Comparison of ENCODE assay signal across 34 cellular contexts in genomic region chr14:56814468-56815074, GRCh38. TPM values are rescaled to one million over a fixed set of nuclear protein-coding genes. Genes with fewer than 3 reads are reported as not detected.
DNase-seq lines count a peak whose midpoint lies in the region; ATAC-seq, FAIRE-seq and TF ChIP-seq lines count a peak whose summit lies in the region.
"Had no signal": no experiment of that assay in that cellular context is flagged by ENCODE, and none has a peak within 500 bp of the region (broad histone marks: within the 10 kb centered on the region; RNA-seq: fewer than 3 reads in every experiment).

No MANE protein-coding gene starts in this region.

- H2BK120ac ChIP-seq in H1 (replicated peaks; ENCODE audit: low read depth, low read length), result peak overlapping the region; percentile 2

- CTCF ChIA-PET in H1 (lab: Charles Lee; ENCODE audit: partially characterized antibody) (interaction anchor here (0.6 to 4.5 kb wide), 10 partner anchors 12 to 235 kb away, joined by 3 to 19 read pairs (median 3); partner anchors contain the start of gene TMEM260), Caco-2 (lab: Charles Lee) (no interaction called here)
- CTCF ChIA-PET in activated CD4-positive, alpha-beta memory T cell treated with anti-CD3 and anti-CD28 coated beads for 36 hours (lab: Charles Lee), result no interaction called here

- H3K23me2 ChIP-seq in H1 (ENCODE audit: low read depth, low read length), result peaks cover 18% of the 10 kb centered on the region

- H3K9ac ChIP-seq in H1 (replicated peaks in 1 of 4; ENCODE audit: extremely low read depth in 1 of 4, low read depth in 3 of 4, low read length in 3 of 4), result no peak overlapping the region

- H3K27ac ChIP-seq in H1 (ENCODE audit: low read depth, low read length), result no peak overlapping the region
- H3K27ac ChIP-seq in pancreas, result no peak overlapping the region
- H3K27ac ChIP-seq: coronary artery, esophagus squamous epithelium, hepatocyte, Peyer's patch, spleen, upper lobe of left lung had no signal

- FAIRE-seq in H1 (lab: Jason Lieb, UNC) (peak; percentile 57), pancreas (lab: Jason Lieb, UNC) (no peak)
- FAIRE-seq: GM18507 had no signal

- H3K4me3 Mint-ChIP-seq in progenitor cell of endocrine pancreas (ENCODE audit: low read depth) (no peak overlapping the region), Caco-2 (ENCODE audit: unreplicated experiment) (no peak overlapping the region)
- no peak overlapping the region for H3K4me3 Mint-ChIP-seq in activated CD4-positive, alpha-beta memory T cell treated with anti-CD3 and anti-CD28 coated beads for 36 hours
- H3K4me3 Mint-ChIP-seq: activated B cell treated with CpG ODN at 0.5 μM for 24 hours, mesothelial cell of epicardium had no signal

- no peak overlapping the region; the same call in 1 of the 2 replicates for H3K18ac ChIP-seq in H1 (ENCODE audit: extremely low read depth, low read length)

- peak overlapping the region; percentile 13 for H3K56ac ChIP-seq in H1 (replicated peaks; ENCODE audit: insufficient read length, low read depth, low read length)

- H3K27me3 Mint-ChIP-seq in progenitor cell of endocrine pancreas (peaks cover 91% of the 10 kb centered on the region), Caco-2 (ENCODE audit: insufficient read depth, unreplicated experiment) (peaks cover 4% of the 10 kb centered on the region)
- H3K27me3 Mint-ChIP-seq in activated CD4-positive, alpha-beta memory T cell treated with anti-CD3 and anti-CD28 coated beads for 36 hours, result peaks cover 66% of the 10 kb centered on the region

- H3K4me3 ChIP-seq in H7 (ENCODE audit: insufficient read depth, low read depth, low read length) (peak overlapping the region; percentile 3; the same call in 1 of the 2 replicates), H1 (ENCODE audit: extremely low read depth in 1 of 4, insufficient read depth in 2 of 4, low read depth in 3 of 4, low read length in 4 of 4) (peak overlapping the region in 2 of 4 experiments; percentile 31 to 40; a peak in 5 of 8 replicates), pancreas (no peak overlapping the region), Caco-2 (ENCODE audit: low read depth, low read length) (no peak overlapping the region)
- H3K4me3 ChIP-seq: coronary artery, esophagus squamous epithelium, hepatocyte, Peyer's patch, spleen, upper lobe of left lung had no signal

- peak overlapping the region; percentile 37 for H4K91ac ChIP-seq in H1 (replicated peaks; ENCODE audit: insufficient read length, low read length)

- H2BK12ac ChIP-seq in H1 (ENCODE audit: low read depth, low read length), result peak overlapping the region; percentile 56

- no peak overlapping the region for H3K4ac ChIP-seq in H1 (replicated peaks; ENCODE audit: insufficient read length, low read depth, low read length)

- whole genome bisulfite sequencing in H1 (ENCODE audit: extremely low coverage in 1 of 2, insufficient coverage in 1 of 2, insufficient read length in 1 of 2, insufficient replicate concordance in 2 of 2, low coverage in 1 of 2, low lambda C conversion rate in 2 of 2, missing lambda C conversion rate in 1 of 2), 2 experiments, result 2% methylated on average over 8 of the region's 8 CpGs; no CpG with 5 or more reads in 1 of the 2 experiments
- WGBS in pancreas, 2 donors, result 13% methylated on average over 8 of the region's 8 CpGs

- TF ChIP-seq RAD21 in H1 (IDR thresholded peaks at IDR 0.05 in 1 of 2, conservative IDR thresholded peaks at IDR 0.05 in 1 of 2; ENCODE audit: low read depth in 2 of 2, low read length in 2 of 2), result no peak

- H3K36me3 ChIP-seq in H7 (replicated peaks; ENCODE audit: control insufficient read depth, insufficient read depth, low read length) (no peaks in the 10 kb centered on the region), H1 (ENCODE audit: control insufficient read depth in 2 of 4, insufficient read depth in 4 of 4, low read length in 3 of 4) (no peaks in the 10 kb centered on the region), pancreas (no peaks in the 10 kb centered on the region), Caco-2 (ENCODE audit: control insufficient read depth, insufficient read depth, low read length) (no peaks in the 10 kb centered on the region)
- H3K36me3 ChIP-seq: esophagus squamous epithelium, Peyer's patch, spleen, upper lobe of left lung had no signal

- H3K27me3 ChIP-seq in H7 (ENCODE audit: control insufficient read depth, insufficient read depth, low read length) (peaks cover 100% of the 10 kb centered on the region), H1 (replicated peaks in 1 of 4; ENCODE audit: control insufficient read depth in 3 of 4, extremely low read depth in 1 of 4, insufficient read depth in 3 of 4, low read length in 3 of 4) (peaks cover 36 to 99% (median 81%) of the 10 kb centered on the region in 4 experiments), pancreas (peaks cover 5 to 85% (median 36%) of the 10 kb centered on the region in 4 donors), Caco-2 (replicated peaks; ENCODE audit: control insufficient read depth, insufficient read depth, low read length) (no peaks in the 10 kb centered on the region)

- TF ChIP-seq CTCF in H1 (IDR thresholded peaks at IDR 0.05; ENCODE audit: control extremely low read depth in 1 of 3, insufficient read depth in 1 of 3, low read depth in 1 of 3, low read length in 3 of 3) (no peak), progenitor cell of endocrine pancreas (IDR thresholded peaks at IDR 0.05; ENCODE audit: unreplicated experiment) (no peak), pancreas (IDR thresholded peaks at IDR 0.05) (no peak), Caco-2 (IDR thresholded peaks at IDR 0.05; ENCODE audit: insufficient read depth in 1 of 2, low read depth in 1 of 2, low read length in 1 of 2, severe bottlenecking in 1 of 2, unreplicated experiment in 1 of 2) (no peak)

- peak; percentile 52 for DNase-seq in H7
- peak; percentile 86 for DNase-seq in NCI-H524 treated with DMSO at 0.1 percent for 48 hours (lab: John Stamatoyannopoulos, UW)
- peak in 1 of 2 experiments; percentile 56 for DNase-seq in H1 (ENCODE audit: low read depth in 1 of 2, low spot score in 2 of 2)
- no peak for DNase-seq in progenitor cell of endocrine pancreas (ENCODE audit: low spot score, unreplicated experiment)
- no peak for DNase-seq in pancreas
- no peak for DNase-seq in DMS79 (lab: John Stamatoyannopoulos, UW)
- no peak for DNase-seq in Caco-2
- no peak for DNase-seq in activated CD4-positive, alpha-beta memory T cell treated with anti-CD3 and anti-CD28 coated beads for 36 hours
- DNase-seq: activated B cell treated with CpG ODN at 0.5 μM for 24 hours; activated CD4-positive, alpha-beta T cell treated with anti-CD3 and anti-CD28 coated beads, Interleukin-2, amount 50 U/mL, for 4 hours; activated naive CD4-positive, alpha-beta T cell treated with anti-CD3 and anti-CD28 coated beads, Interleukin-2, amount 50 U/mL, for 16 hours; DMS53; esophagus squamous epithelium; foreskin melanocyte; GDM1; left ventricle myocardium superior; naive B cell; NCI-H1048; NCI-H1694 treated with DMSO at 0.1 percent for 48 hours; NCI-H510A; Peyer's patch; SIG-M5; spleen; stimulated activated CD4-positive, alpha-beta T cell treated with anti-CD3 and anti-CD28 coated beads, Interleukin-2, amount 100 ng/mL, for 48 hours; T1000; upper lobe of left lung had no signal

- H2BK15ac ChIP-seq in H1 (ENCODE audit: low read length), result 0 out of 2 replicates have a peak overlapping the region, but pooled peaks have one; percentile 34

- peak overlapping the region; percentile 11; the same call in 1 of the 2 replicates for H2BK5ac ChIP-seq in H1 (ENCODE audit: low read depth, low read length)

- no peaks in the 10 kb centered on the region for H3K79me1 ChIP-seq in H1 (ENCODE audit: low read depth, low read length)

- no peaks in the 10 kb centered on the region for H3K36me3 Mint-ChIP-seq in progenitor cell of endocrine pancreas (ENCODE audit: insufficient read depth)
- no peaks in the 10 kb centered on the region for H3K36me3 Mint-ChIP-seq in Caco-2 (ENCODE audit: insufficient read depth, unreplicated experiment)
- H3K36me3 Mint-ChIP-seq in activated CD4-positive, alpha-beta memory T cell treated with anti-CD3 and anti-CD28 coated beads for 36 hours, result peaks cover 8% of the 10 kb centered on the region
- H3K36me3 Mint-ChIP-seq: mesothelial cell of epicardium had no signal

- H2AFZ ChIP-seq in H1 (ENCODE audit: low read length), result no peak overlapping the region
- H2AFZ ChIP-seq: hepatocyte had no signal

- no peak overlapping the region for H4K5ac ChIP-seq in H1 (ENCODE audit: insufficient read length, low read depth, low read length)

- H3K9me3 ChIP-seq in H1 (ENCODE audit: insufficient read depth in 2 of 2, low read depth in 1 of 2, low read length in 1 of 2) (no peaks in the 10 kb centered on the region), pancreas (no peaks in the 10 kb centered on the region), Caco-2 (no peaks in the 10 kb centered on the region)
- H3K9me3 ChIP-seq: Peyer's patch had no signal

- H3K14ac ChIP-seq in H1 (ENCODE audit: insufficient read length), result no peak overlapping the region

- H3K79me2 ChIP-seq in H1 (ENCODE audit: control insufficient read depth in 1 of 2, insufficient read depth in 2 of 2, low read length in 2 of 2), result peaks cover 0 to 7% of the 10 kb centered on the region in 2 experiments; a peak in 1 of 4 replicates
- H3K79me2 ChIP-seq: hepatocyte had no signal

- peak overlapping the region; percentile 93; the same call in 1 of the 2 replicates for H2AK5ac ChIP-seq in H1 (ENCODE audit: low read depth, low read length)

- BruUV-seq in Caco-2 (replicated peaks; lab: Mats Ljungman, UMichigan), result no TSS peak

- no peak for ATAC-seq in pancreas
- ATAC-seq: left ventricle myocardium superior had no signal

- no peak overlapping the region for H3K23ac ChIP-seq in H1 (ENCODE audit: insufficient read length)

- TF ChIP-seq EP300 in H1 (IDR thresholded peaks at IDR 0.05; ENCODE audit: borderline replicate concordance in 1 of 2, low read depth in 2 of 2, low read length in 2 of 2), result no peak

- H3K4me1 ChIP-seq in H1 (replicated peaks in 1 of 4; ENCODE audit: control insufficient read depth in 3 of 4, insufficient read depth in 4 of 4, low read length in 3 of 4) (peaks cover 15 to 35% (median 26%) of the 10 kb centered on the region in 4 experiments), pancreas (no peaks in the 10 kb centered on the region), Caco-2 (no peaks in the 10 kb centered on the region)

- H3K9me3 Mint-ChIP-seq in progenitor cell of endocrine pancreas (ENCODE audit: low read depth), result no peaks in the 10 kb centered on the region
- no peaks in the 10 kb centered on the region for H3K9me3 Mint-ChIP-seq in Caco-2 (ENCODE audit: unreplicated experiment)
- H3K9me3 Mint-ChIP-seq in activated CD4-positive, alpha-beta memory T cell treated with anti-CD3 and anti-CD28 coated beads for 36 hours, result no peaks in the 10 kb centered on the region
- H3K9me3 Mint-ChIP-seq: activated B cell treated with CpG ODN at 0.5 μM for 24 hours, mesothelial cell of epicardium had no signal

- H2BK20ac ChIP-seq in H1 (ENCODE audit: low read length), result peak overlapping the region; percentile 77; the same call in 1 of the 2 replicates

- H4K8ac ChIP-seq in H1 (ENCODE audit: extremely low read depth, insufficient read depth, low read length), result no peak overlapping the region

- intact Hi-C loops in pancreas (cut with DNase I), result no loop called here
- intact Hi-C loops in Caco-2 (cut with micrococcal nuclease; ENCODE audit: unreplicated experiment), result no loop called here
- intact Hi-C loops in activated CD4-positive, alpha-beta memory T cell treated with anti-CD3 and anti-CD28 coated beads for 36 hours (cut with micrococcal nuclease), result loop anchor here (10.0 kb wide), 1 partner anchor 250 kb away; no protein-coding TSS in a partner anchor

- POLR2A ChIA-PET in H1 (lab: Charles Lee; ENCODE audit: partially characterized antibody), result interaction anchor here (0.9 to 4.6 kb wide), 6 partner anchors 10 to 150 kb away, joined by 3 to 53 read pairs (median 4); no protein-coding TSS in a partner anchor
- POLR2A ChIA-PET in Caco-2 (lab: Charles Lee), result no interaction called here
- POLR2A ChIA-PET in activated CD4-positive, alpha-beta memory T cell treated with anti-CD3 and anti-CD28 coated beads for 36 hours (lab: Charles Lee), result no interaction called here

- H3K4me2 ChIP-seq in H1 (ENCODE audit: insufficient read depth in 1 of 2, low read depth in 2 of 2, low read length in 2 of 2), result peak overlapping the region; percentile 62 to 87
- H3K4me2 ChIP-seq: hepatocyte had no signal

- no peak for TF ChIP-seq POLR2A in H1 (IDR thresholded peaks at IDR 0.05; ENCODE audit: control extremely low read depth in 1 of 2, low read depth in 2 of 2, low read length in 2 of 2)

- H4K20me1 ChIP-seq in H1 (replicated peaks in 1 of 2; ENCODE audit: control insufficient read depth in 1 of 2, insufficient read depth in 2 of 2, low read length in 2 of 2), result no peaks in the 10 kb centered on the region

- peaks cover 5% of the 10 kb centered on the region for H3K4me1 Mint-ChIP-seq in progenitor cell of endocrine pancreas (ENCODE audit: low read depth)
- H3K4me1 Mint-ChIP-seq in Caco-2 (ENCODE audit: low read depth, unreplicated experiment), result no peaks in the 10 kb centered on the region
- H3K4me1 Mint-ChIP-seq in activated CD4-positive, alpha-beta memory T cell treated with anti-CD3 and anti-CD28 coated beads for 36 hours (ENCODE audit: low read depth), result peaks cover 7% of the 10 kb centered on the region

- peak overlapping the region; percentile 82 for H3K27ac Mint-ChIP-seq in progenitor cell of endocrine pancreas
- no peak overlapping the region for H3K27ac Mint-ChIP-seq in Caco-2 (ENCODE audit: unreplicated experiment)
- H3K27ac Mint-ChIP-seq in activated CD4-positive, alpha-beta memory T cell treated with anti-CD3 and anti-CD28 coated beads for 36 hours, result no peak overlapping the region
- H3K27ac Mint-ChIP-seq: activated B cell treated with CpG ODN at 0.5 μM for 24 hours, mesothelial cell of epicardium, naive B cell had no signal

RNA-seq across cellular contexts. Expression of gene OTX2, which starts 4.3 kb away (rescaled TPM):
- 85.8 and 148 TPM in 2 replicates for total RNA-seq in H7 (2014; rRNA removed; shearing (Covaris generic))
- total RNA-seq in H1 (2021; fragmentation: NEBNext Ultra II Directional; extraction: Animal tissue kit (Norgen Biotek cat#: 25700)), result 33.9 and 37.6 TPM in 2 replicates
- polyA plus RNA-seq in H1 (2011; rRNA removed) (145 and 155 TPM in 2 replicates), pancreas (not detected)
- 128 TPM for polyA plus RNA-seq in H1 (2011; cell fraction: cytosol; rRNA removed)
- 155 TPM for polyA plus RNA-seq in H1 (2011; cell fraction: nucleus; rRNA removed)
- polyA plus RNA-seq in H1 (2012, experiment 1 of 2), result 87.4 to 98.7 TPM (median 90.9 TPM) in 4 replicates
- polyA plus RNA-seq in H1 (2012, experiment 2 of 2), result 20.6 TPM
- 14.9 TPM for polyA plus RNA-seq in H1 (2013, experiment 1 of 2)
- 12.8 TPM for polyA plus RNA-seq in H1 (2013, experiment 2 of 2)
- polyA minus RNA-seq in H1 (2011; rRNA and poly(A)+ RNA removed), result 345 and 397 TPM in 2 replicates
- polyA minus RNA-seq in H1 (2011; cell fraction: cytosol; rRNA and poly(A)+ RNA removed), result 105 TPM
- 216 TPM for polyA minus RNA-seq in H1 (2011; cell fraction: nucleus; rRNA and poly(A)+ RNA removed)
- total RNA-seq in progenitor cell of endocrine pancreas (0.27 TPM in 1 of 2 replicates, not detected in the other), pancreas (not detected), Caco-2 (2022) (not detected in 2 replicates)
- total RNA-seq in activated CD4-positive, alpha-beta memory T cell treated with anti-CD3 and anti-CD28 coated beads for 36 hours, result not detected
- total RNA-seq: activated B cell treated with CpG ODN at 0.5 μM for 24 hours, esophagus squamous epithelium, left ventricle myocardium superior, osteoblast, Peyer's patch, renal cortical epithelial cell, spleen, subcutaneous adipose tissue, upper lobe of left lung had no signal
- polyA plus RNA-seq: BJ, spleen had no signal

Comparison
In these comparisons a context has a peak if more than half of its experiments do, and no peak if none do; other contexts are left out.
1. DNase-seq: peak in H7 (single experiment) and NCI-H524 treated with DMSO at 0.1 percent for 48 hours (single experiment); none in progenitor cell of endocrine pancreas (single experiment), pancreas (0 of 6), DMS79 (single experiment), Caco-2 (0 of 2) and activated CD4-positive, alpha-beta memory T cell treated with anti-CD3 and anti-CD28 coated beads for 36 hours (single experiment).
2. RNA of gene OTX2, which starts 4.3 kb away (total RNA-seq): 85.8 to 148 TPM in H7 and 33.9 to 37.6 TPM in H1; not detected in Caco-2, 0.27 TPM in progenitor cell of endocrine pancreas, not detected in pancreas and not detected in activated CD4-positive, alpha-beta memory T cell treated with anti-CD3 and anti-CD28 coated beads for 36 hours; every median in the first group is over 10 times any median in the second.